Comparison of ENCODE assay signal across 10 cellular contexts in the genomic region with DNA sequence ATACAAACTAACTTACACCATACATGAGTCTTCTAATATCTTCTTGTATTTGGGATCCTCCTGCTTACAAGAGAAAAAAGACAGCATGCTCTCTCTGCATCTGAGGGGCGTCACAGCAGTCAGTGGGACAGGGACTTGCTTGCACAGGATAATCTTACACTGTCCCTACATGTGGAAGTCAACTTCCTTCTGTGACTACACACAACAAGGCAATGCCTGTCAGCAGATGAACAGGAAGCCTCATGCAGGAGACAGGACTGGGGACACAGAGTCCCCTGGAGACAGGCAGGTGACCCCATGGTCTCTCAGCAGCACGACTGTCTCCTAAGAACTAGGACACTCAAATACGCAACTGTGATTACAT. TPM values are rescaled to one million over a fixed set of nuclear protein-coding genes. Genes with fewer than 3 reads are reported as not detected.
DNase-seq lines count a peak whose midpoint lies in the region; ATAC-seq and TF ChIP-seq lines count a peak whose summit lies in the region.
"Had no signal": no experiment of that assay in that cellular context is flagged by ENCODE, and none has a peak within 500 bp of the region (broad histone marks: within the 10 kb centered on the region; RNA-seq: fewer than 3 reads in every experiment).

No MANE protein-coding gene starts in this region.

- no peak overlapping the region for H3K4me3 ChIP-seq in HEK293 (ENCODE audit: low read depth, low read length)
- H3K4me3 ChIP-seq in right cardiac atrium (ENCODE audit: low read length): peak overlapping the region; percentile 78
- peak overlapping the region; percentile 32 to 46 (median 38) for H3K4me3 ChIP-seq in gastrocnemius medialis

- no peak for TF ChIP-seq POLR2A in gastrocnemius medialis (IDR thresholded peaks at IDR 0.05)

- H3K36me3 ChIP-seq in HEK293 (ENCODE audit: control insufficient read depth in 2 of 2, insufficient read depth in 1 of 2, low read length in 2 of 2) (no peaks in the 10 kb centered on the region), gastrocnemius medialis (no peaks in the 10 kb centered on the region)

- DNase-seq in activated CD8-positive, alpha-beta T cell treated with anti-CD3 and anti-CD28 coated beads for 36 hours: no peak
- DNase-seq in right cardiac atrium (peak in 1 of 3 donors; percentile 43), gastrocnemius medialis (peak in 1 of 2 donors; percentile 51), AG20443 (ENCODE audit: low spot score) (no peak), NCI-H774 (lab: John Stamatoyannopoulos, UW) (no peak), EL (no peak), glomerular visceral epithelial cell (ENCODE audit: extremely low spot score) (no peak)
- DNase-seq: activated CD4-positive, alpha-beta T cell treated with anti-CD3 and anti-CD28 coated beads for 4 hours had no signal

- H3K27me3 Mint-ChIP-seq in activated CD8-positive, alpha-beta T cell treated with anti-CD3 and anti-CD28 coated beads for 36 hours: no peaks in the 10 kb centered on the region

- POLR2A ChIA-PET in HEK293 (lab: Yijun Ruan, JAX): interaction anchor here (0.7 to 2.7 kb wide), 7 partner anchors 9 to 104 kb away, joined by 3 to 22 read pairs (median 4); a partner anchor contains a TSS
- POLR2A ChIA-PET in activated CD8-positive, alpha-beta T cell treated with anti-CD3 and anti-CD28 coated beads for 36 hours (lab: Charles Lee): interaction anchor here (0.5 to 1.7 kb wide), 3 partner anchors 8 to 346 kb away, joined by 3 to 4 read pairs (median 3); a partner anchor contains a TSS

- H3K27me3 ChIP-seq in right cardiac atrium (ENCODE audit: control insufficient read depth, insufficient read depth) (no peaks in the 10 kb centered on the region), gastrocnemius medialis (no peaks in the 10 kb centered on the region)

- WGBS in right cardiac atrium: 16% methylated on average over 3 of the region's 3 CpGs

- CTCF ChIA-PET in HEK293 (lab: Yijun Ruan, JAX): interaction anchor here (0.6 to 1.7 kb wide), 8 partner anchors 10 to 339 kb away, joined by 3 to 9 read pairs (median 3); no protein-coding TSS in a partner anchor
- CTCF ChIA-PET in activated CD8-positive, alpha-beta T cell treated with anti-CD3 and anti-CD28 coated beads for 36 hours (lab: Charles Lee): no interaction called here

- H3K27ac ChIP-seq in HEK293 (ENCODE audit: extremely low read depth, low read depth, low read length): peak overlapping the region; percentile 35; the same call in 1 of the 2 replicates
- H3K27ac ChIP-seq in right cardiac atrium (ENCODE audit: low read length): peak overlapping the region; percentile 55
- H3K27ac ChIP-seq in gastrocnemius medialis: peak overlapping the region; percentile 10 to 79 (median 56)
- H3K27ac ChIP-seq: KMS-11 had no signal

- H3K4me1 ChIP-seq in HEK293 (ENCODE audit: control insufficient read depth, insufficient read depth, low read length) (peaks cover 44% of the 10 kb centered on the region), right cardiac atrium (ENCODE audit: control insufficient read depth, insufficient read depth, low read length) (peaks cover 15% of the 10 kb centered on the region), gastrocnemius medialis (peaks cover 32 to 60% of the 10 kb centered on the region in 2 donors)

- H3K27ac Mint-ChIP-seq in activated CD8-positive, alpha-beta T cell treated with anti-CD3 and anti-CD28 coated beads for 36 hours: peak overlapping the region; percentile 80

- H3K9me3 ChIP-seq in HEK293 (ENCODE audit: control insufficient read depth, insufficient read depth, low read depth, low read length): no peaks in the 10 kb centered on the region
- H3K9me3 ChIP-seq in right cardiac atrium (ENCODE audit: control insufficient read depth, low read length): no peaks in the 10 kb centered on the region
- H3K9me3 ChIP-seq in gastrocnemius medialis: no peaks in the 10 kb centered on the region

- in situ Hi-C loops in gastrocnemius medialis (cut with MboI; ENCODE audit: low sequenced_read_pairs in 4 of 4): loop anchor here in 1 of 4 donors (25.0 kb wide), 1 partner anchor 98 kb away; a partner anchor contains a TSS

- no peaks in the 10 kb centered on the region for H3K9me3 Mint-ChIP-seq in activated CD8-positive, alpha-beta T cell treated with anti-CD3 and anti-CD28 coated beads for 36 hours

- peaks cover 7% of the 10 kb centered on the region for H3K36me3 Mint-ChIP-seq in activated CD8-positive, alpha-beta T cell treated with anti-CD3 and anti-CD28 coated beads for 36 hours (ENCODE audit: low read depth)

- peak overlapping the region; percentile 59 for H3K4me3 Mint-ChIP-seq in activated CD8-positive, alpha-beta T cell treated with anti-CD3 and anti-CD28 coated beads for 36 hours

- intact Hi-C loops in activated CD8-positive, alpha-beta T cell treated with anti-CD3 and anti-CD28 coated beads for 36 hours (cut with micrococcal nuclease): no loop called here
- intact Hi-C loops in right cardiac atrium (cut with DNase I) (no loop called here), gastrocnemius medialis (cut with DNase I; ENCODE audit: low total_unique reads) (no loop called here)

- H3K4me1 Mint-ChIP-seq in activated CD8-positive, alpha-beta T cell treated with anti-CD3 and anti-CD28 coated beads for 36 hours (ENCODE audit: low read depth): peaks cover 64% of the 10 kb centered on the region

- no peak for ATAC-seq in activated CD8-positive, alpha-beta T cell treated with anti-CD3 and anti-CD28 coated beads for 36 hours
- ATAC-seq in right cardiac atrium: peak; percentile 59 to 64
- peak; percentile 71 to 81 for ATAC-seq in gastrocnemius medialis

- TF ChIP-seq CTCF in HEK293 (tag by site-specific recombination; IDR thresholded peaks at IDR 0.05) (no peak), gastrocnemius medialis (IDR thresholded peaks at IDR 0.05 in 4 of 5, conservative IDR thresholded peaks at IDR 0.05 in 1 of 5) (no peak)
- TF ChIP-seq CTCF in activated CD8-positive, alpha-beta T cell treated with anti-CD3 and anti-CD28 coated beads for 36 hours (IDR thresholded peaks at IDR 0.05): no peak

TF ChIP-seq in HEK293, 187 proteins besides CTCF, POLR2A, EP300 and RAD21:
- TF ChIP-seq ZIC2 (tag by site-specific recombination; IDR thresholded peaks at IDR 0.05) (0 out of 2 replicates have a peak, but pooled peaks have one; percentile 17), GLI4 (tag by site-specific recombination; IDR thresholded peaks at IDR 0.05) (no peak)
- TF ChIP-seq, protein P1, sequence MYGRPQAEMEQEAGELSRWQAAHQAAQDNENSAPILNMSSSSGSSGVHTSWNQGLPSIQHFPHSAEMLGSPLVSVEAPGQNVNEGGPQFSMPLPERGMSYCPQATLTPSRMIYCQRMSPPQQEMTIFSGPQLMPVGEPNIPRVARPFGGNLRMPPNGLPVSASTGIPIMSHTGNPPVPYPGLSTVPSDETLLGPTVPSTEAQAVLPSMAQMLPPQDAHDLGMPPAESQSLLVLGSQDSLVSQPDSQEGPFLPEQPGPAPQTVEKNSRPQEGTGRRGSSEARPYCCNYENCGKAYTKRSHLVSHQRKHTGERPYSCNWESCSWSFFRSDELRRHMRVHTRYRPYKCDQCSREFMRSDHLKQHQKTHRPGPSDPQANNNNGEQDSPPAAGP (tag by site-specific recombination; IDR thresholded peaks at IDR 0.05): no peak

RNA-seq across cellular contexts. Expression of a gene that starts 54.8 kb away (rescaled TPM):
- 10 to 100 TPM; 33.5 to 35.7 TPM for total RNA-seq in activated CD8-positive, alpha-beta T cell treated with anti-CD3 and anti-CD28 coated beads for 36 hours
- 10 to 100 TPM; 66.7 to 85.6 (median 69.8) TPM for total RNA-seq in right cardiac atrium
- 40.4 TPM for polyA plus RNA-seq in right cardiac atrium
- 10 to 100 TPM; 37.3 to 45.9 (median 39.8) TPM for total RNA-seq in gastrocnemius medialis
